In the genomic region with DNA sequence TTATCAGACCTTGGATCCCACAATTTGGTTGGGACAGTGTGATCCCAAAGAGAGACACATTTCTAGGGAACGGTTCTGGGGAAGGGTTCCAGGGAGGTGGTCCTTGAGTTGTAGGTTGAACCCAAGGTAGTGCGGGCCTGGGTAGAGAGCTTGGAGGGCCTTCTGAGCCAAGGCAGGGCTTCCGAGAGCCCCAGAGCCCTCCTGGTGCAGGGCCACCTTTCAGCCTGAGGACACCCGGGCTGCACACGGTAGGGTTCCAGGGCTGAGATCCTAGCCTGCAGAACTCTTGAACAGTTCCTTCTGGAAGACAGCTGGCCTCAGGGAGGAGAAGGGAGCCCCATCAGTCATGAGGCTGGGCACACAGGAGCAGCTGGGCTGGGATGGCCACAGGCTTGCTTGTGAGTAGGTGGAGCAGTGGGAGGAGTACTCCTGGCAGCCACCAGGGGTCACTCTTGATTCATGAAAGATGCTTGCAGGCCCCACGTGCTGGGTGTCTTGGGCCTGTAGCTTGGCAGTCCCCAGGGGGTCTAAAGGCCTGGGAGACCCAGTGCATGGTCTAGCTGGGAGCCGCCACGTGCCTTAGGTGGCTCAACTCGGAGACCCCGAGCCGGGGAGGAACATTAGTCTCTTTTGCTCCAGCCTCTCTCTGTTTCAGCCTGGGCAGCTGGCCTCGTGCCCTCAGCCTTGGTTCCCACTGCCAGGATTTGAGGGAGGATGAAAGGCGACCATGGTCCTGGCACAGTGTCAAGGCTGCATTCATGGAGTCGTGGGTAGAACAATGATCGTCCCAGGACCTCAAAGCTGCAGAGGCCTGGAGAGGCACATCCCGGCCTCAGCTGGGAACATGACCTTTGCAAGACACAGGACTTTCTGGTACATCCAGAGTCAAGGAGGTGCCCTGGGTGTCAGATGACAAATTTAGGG, we compare ENCODE assay signal across 8 cellular contexts.
DNase-seq lines count a peak whose midpoint lies in the region; ATAC-seq and TF ChIP-seq lines count a peak whose summit lies in the region.

No MANE protein-coding gene starts in this region.

- CTCF ChIA-PET in MCF 10A (lab: Yijun Ruan, JAX), result interaction anchor here (0.6 to 2.4 kb wide), 20 partner anchors 9 to 1845 kb away, joined by 3 to 12 read pairs (median 3); no protein-coding TSS in a partner anchor

- peak; percentile 84 for TF ChIP-seq CTCF in MCF 10A (IDR thresholded peaks at IDR 0.05; ENCODE audit: unreplicated experiment)

- H3K9me3 Mint-ChIP-seq in MCF 10A (ENCODE audit: unreplicated experiment), result peaks cover 11% of the 10 kb centered on the region

- ATAC-seq in HG02943 (IDR thresholded peaks at IDR 0.05; ENCODE audit: low read depth, unreplicated experiment), result peak; percentile 85

- no peak overlapping the region for H3K27ac Mint-ChIP-seq in MCF 10A (ENCODE audit: low read depth, unreplicated experiment)

- POLR2A ChIA-PET in MCF 10A (lab: Yijun Ruan, JAX), result no interaction called here

- BruUV-seq in MCF 10A (replicated peaks; lab: Mats Ljungman, UMichigan), result no TSS peak

- H3K36me3 Mint-ChIP-seq in MCF 10A (ENCODE audit: insufficient read depth, unreplicated experiment), result no peaks in the 10 kb centered on the region

- no peak overlapping the region for H3K4me3 Mint-ChIP-seq in MCF 10A (ENCODE audit: unreplicated experiment)

- H3K4me1 Mint-ChIP-seq in MCF 10A (ENCODE audit: insufficient read depth, unreplicated experiment), result no peaks in the 10 kb centered on the region

- intact Hi-C loops in MCF 10A (cut with micrococcal nuclease), result no loop called here

- no peaks in the 10 kb centered on the region for H3K27me3 Mint-ChIP-seq in MCF 10A (ENCODE audit: insufficient read depth, unreplicated experiment)

- DNase-seq in activated gamma-delta T cell treated with Interleukin-2 at 50 U/mL for 16 hours (peak; percentile 46), activated gamma-delta T cell (lab: John Stamatoyannopoulos, UW) (no peak), NCI-H2029 treated with DMSO at 0.1 percent for 48 hours (lab: John Stamatoyannopoulos, UW) (peak; percentile 69), UCSD-AML1 (lab: John Stamatoyannopoulos, UW; ENCODE audit: unreplicated experiment) (peak; percentile 36), MCF 10A (ENCODE audit: unreplicated experiment) (peak; percentile 30), iris pigment epithelial cell (ENCODE audit: low read depth) (peak; percentile 73)
- DNase-seq in stimulated activated CD4-positive, alpha-beta T cell treated with anti-CD3 and anti-CD28 coated beads, Interleukin-1b, Interleukin-23, amount 100 ng/mL, for 1 hour (ENCODE audit: low read depth in 2 of 2), result peak; percentile 8 to 15
